In the genomic region with DNA sequence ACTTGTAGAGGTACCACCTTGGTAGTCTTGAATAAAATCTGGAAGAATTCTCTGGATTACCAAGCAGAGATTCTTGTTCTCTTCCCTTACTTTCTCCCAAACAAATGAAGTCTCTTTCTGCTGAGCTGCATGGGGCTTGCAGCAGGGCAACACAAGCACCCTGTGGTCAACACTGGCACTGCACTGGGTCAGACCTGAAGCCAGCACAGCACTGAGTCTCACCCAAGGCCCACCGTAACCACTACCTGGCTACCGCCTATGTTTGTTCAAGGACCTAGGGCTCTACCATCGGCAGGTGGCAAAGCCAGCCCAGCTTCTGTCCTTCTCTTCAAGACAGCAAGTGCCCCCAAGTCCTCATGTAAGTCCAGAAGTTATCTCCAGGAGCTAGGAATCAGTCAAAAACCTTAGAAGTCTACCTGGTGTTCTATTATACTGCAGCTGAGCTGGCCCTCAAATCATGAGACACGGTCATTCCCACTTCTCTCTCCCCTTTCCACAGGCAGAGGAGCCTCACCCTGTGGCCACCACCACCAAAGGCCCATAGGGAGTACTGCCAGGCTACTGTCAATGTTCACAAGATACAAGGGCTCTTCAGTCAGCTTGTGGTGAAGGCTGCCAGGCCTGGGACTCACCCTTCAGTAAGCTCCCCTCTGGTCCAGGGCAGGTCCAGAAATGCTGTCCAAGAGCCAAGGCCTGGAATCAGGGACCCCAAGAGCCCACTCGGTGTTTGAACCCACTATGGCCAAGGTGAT, we compare ENCODE assay signal across 1 cellular context.
TF ChIP-seq lines count a peak whose summit lies in the region.

No MANE protein-coding gene starts in this region.

TF ChIP-seq in HepG2, 621 proteins besides CTCF, POLR2A, EP300 and RAD21 (continued from another document and continues in another):
- TF ChIP-seq NFAT5 (CRISPR knock-in tag; IDR thresholded peaks at IDR 0.05) (no peak), ZNF17 (CRISPR knock-in tag; IDR thresholded peaks at IDR 0.05) (no peak), ZNF44 (CRISPR knock-in tag; IDR thresholded peaks at IDR 0.05) (no peak), HOXA7 (CRISPR knock-in tag; IDR thresholded peaks at IDR 0.05) (no peak), ATF7 (IDR thresholded peaks at IDR 0.05) (no peak), ATF7 (CRISPR knock-in tag; IDR thresholded peaks at IDR 0.05) (no peak), ATF2 (CRISPR knock-in tag; IDR thresholded peaks at IDR 0.05) (no peak), ZNF569 (CRISPR knock-in tag; IDR thresholded peaks at IDR 0.05; ENCODE audit: borderline replicate concordance) (no peak), KDM1A (CRISPR knock-in tag; IDR thresholded peaks at IDR 0.05) (no peak), ZSCAN31 (CRISPR knock-in tag; IDR thresholded peaks at IDR 0.05; ENCODE audit: low read depth) (0 out of 2 replicates have a peak, but pooled peaks have one; percentile 32), KLF13 (CRISPR knock-in tag; IDR thresholded peaks at IDR 0.05) (no peak), YY1 (IDR thresholded peaks at IDR 0.05; ENCODE audit: insufficient read depth, insufficient replicate concordance, low read depth, low read length) (no peak), ZNF292 (CRISPR knock-in tag; IDR thresholded peaks at IDR 0.05; ENCODE audit: borderline replicate concordance, low read depth) (peak; percentile 49; the same call in 1 of the 2 replicates), CBX5 (CRISPR knock-in tag; IDR thresholded peaks at IDR 0.05; ENCODE audit: borderline replicate concordance) (peak; percentile 45; the same call in 1 of the 2 replicates), MTA3 (CRISPR knock-in tag; IDR thresholded peaks at IDR 0.05) (no peak), BORCS8-MEF2B (CRISPR knock-in tag; IDR thresholded peaks at IDR 0.05) (no peak), TBX2 (CRISPR knock-in tag; IDR thresholded peaks at IDR 0.05; ENCODE audit: borderline replicate concordance) (0 out of 2 replicates have a peak, but pooled peaks have one; percentile 18), PPARG (CRISPR knock-in tag; conservative IDR thresholded peaks at IDR 0.05) (no peak), ZNF501 (CRISPR knock-in tag; IDR thresholded peaks at IDR 0.05) (no peak; the same call in 1 of the 2 replicates), XRCC5 (optimal IDR thresholded peaks at IDR 0.05; ENCODE audit: low read length) (no peak), SMARCC2 (IDR thresholded peaks at IDR 0.05) (no peak), KDM4B (CRISPR knock-in tag; IDR thresholded peaks at IDR 0.05) (no peak), ELF3 (CRISPR knock-in tag; IDR thresholded peaks at IDR 0.05) (0 out of 2 replicates have a peak, but pooled peaks have one; percentile 18), ZNF703 (CRISPR knock-in tag; IDR thresholded peaks at IDR 0.05; ENCODE audit: borderline replicate concordance) (no peak), ARID3A (IDR thresholded peaks at IDR 0.05; ENCODE audit: low read depth, low read length) (no peak), ZNF773 (CRISPR knock-in tag; IDR thresholded peaks at IDR 0.05; ENCODE audit: borderline replicate concordance) (no peak), ZBTB7B (CRISPR knock-in tag; IDR thresholded peaks at IDR 0.05) (no peak), ATRX (CRISPR knock-in tag; IDR thresholded peaks at IDR 0.05; ENCODE audit: borderline replicate concordance) (no peak), HNRNPK (IDR thresholded peaks at IDR 0.05; ENCODE audit: low read depth, low read length, poor library complexity, severe bottlenecking) (no peak)
- TF ChIP-seq, protein P1, sequence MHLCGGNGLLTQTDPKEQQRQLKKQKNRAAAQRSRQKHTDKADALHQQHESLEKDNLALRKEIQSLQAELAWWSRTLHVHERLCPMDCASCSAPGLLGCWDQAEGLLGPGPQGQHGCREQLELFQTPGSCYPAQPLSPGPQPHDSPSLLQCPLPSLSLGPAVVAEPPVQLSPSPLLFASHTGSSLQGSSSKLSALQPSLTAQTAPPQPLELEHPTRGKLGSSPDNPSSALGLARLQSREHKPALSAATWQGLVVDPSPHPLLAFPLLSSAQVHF (CRISPR knock-in tag; IDR thresholded peaks at IDR 0.05) = no peak
- TF ChIP-seq, protein P2, sequence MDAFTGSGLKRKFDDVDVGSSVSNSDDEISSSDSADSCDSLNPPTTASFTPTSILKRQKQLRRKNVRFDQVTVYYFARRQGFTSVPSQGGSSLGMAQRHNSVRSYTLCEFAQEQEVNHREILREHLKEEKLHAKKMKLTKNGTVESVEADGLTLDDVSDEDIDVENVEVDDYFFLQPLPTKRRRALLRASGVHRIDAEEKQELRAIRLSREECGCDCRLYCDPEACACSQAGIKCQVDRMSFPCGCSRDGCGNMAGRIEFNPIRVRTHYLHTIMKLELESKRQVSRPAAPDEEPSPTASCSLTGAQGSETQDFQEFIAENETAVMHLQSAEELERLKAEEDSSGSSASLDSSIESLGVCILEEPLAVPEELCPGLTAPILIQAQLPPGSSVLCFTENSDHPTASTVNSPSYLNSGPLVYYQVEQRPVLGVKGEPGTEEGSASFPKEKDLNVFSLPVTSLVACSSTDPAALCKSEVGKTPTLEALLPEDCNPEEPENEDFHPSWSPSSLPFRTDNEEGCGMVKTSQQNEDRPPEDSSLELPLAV (CRISPR knock-in tag; conservative IDR thresholded peaks at IDR 0.05; ENCODE audit: low read depth) = no peak
- TF ChIP-seq, protein P3, sequence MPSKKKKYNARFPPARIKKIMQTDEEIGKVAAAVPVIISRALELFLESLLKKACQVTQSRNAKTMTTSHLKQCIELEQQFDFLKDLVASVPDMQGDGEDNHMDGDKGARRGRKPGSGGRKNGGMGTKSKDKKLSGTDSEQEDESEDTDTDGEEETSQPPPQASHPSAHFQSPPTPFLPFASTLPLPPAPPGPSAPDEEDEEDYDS (CRISPR knock-in tag; IDR thresholded peaks at IDR 0.05) = no peak
- TF ChIP-seq, protein P4, sequence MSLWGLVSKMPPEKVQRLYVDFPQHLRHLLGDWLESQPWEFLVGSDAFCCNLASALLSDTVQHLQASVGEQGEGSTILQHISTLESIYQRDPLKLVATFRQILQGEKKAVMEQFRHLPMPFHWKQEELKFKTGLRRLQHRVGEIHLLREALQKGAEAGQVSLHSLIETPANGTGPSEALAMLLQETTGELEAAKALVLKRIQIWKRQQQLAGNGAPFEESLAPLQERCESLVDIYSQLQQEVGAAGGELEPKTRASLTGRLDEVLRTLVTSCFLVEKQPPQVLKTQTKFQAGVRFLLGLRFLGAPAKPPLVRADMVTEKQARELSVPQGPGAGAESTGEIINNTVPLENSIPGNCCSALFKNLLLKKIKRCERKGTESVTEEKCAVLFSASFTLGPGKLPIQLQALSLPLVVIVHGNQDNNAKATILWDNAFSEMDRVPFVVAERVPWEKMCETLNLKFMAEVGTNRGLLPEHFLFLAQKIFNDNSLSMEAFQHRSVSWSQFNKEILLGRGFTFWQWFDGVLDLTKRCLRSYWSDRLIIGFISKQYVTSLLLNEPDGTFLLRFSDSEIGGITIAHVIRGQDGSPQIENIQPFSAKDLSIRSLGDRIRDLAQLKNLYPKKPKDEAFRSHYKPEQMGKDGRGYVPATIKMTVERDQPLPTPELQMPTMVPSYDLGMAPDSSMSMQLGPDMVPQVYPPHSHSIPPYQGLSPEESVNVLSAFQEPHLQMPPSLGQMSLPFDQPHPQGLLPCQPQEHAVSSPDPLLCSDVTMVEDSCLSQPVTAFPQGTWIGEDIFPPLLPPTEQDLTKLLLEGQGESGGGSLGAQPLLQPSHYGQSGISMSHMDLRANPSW (CRISPR knock-in tag; IDR thresholded peaks at IDR 0.05; ENCODE audit: borderline replicate concordance) = no peak
- TF ChIP-seq, protein P5, sequence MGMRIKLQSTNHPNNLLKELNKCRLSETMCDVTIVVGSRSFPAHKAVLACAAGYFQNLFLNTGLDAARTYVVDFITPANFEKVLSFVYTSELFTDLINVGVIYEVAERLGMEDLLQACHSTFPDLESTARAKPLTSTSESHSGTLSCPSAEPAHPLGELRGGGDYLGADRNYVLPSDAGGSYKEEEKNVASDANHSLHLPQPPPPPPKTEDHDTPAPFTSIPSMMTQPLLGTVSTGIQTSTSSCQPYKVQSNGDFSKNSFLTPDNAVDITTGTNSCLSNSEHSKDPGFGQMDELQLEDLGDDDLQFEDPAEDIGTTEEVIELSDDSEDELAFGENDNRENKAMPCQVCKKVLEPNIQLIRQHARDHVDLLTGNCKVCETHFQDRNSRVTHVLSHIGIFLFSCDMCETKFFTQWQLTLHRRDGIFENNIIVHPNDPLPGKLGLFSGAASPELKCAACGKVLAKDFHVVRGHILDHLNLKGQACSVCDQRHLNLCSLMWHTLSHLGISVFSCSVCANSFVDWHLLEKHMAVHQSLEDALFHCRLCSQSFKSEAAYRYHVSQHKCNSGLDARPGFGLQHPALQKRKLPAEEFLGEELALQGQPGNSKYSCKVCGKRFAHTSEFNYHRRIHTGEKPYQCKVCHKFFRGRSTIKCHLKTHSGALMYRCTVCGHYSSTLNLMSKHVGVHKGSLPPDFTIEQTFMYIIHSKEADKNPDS (CRISPR knock-in tag; IDR thresholded peaks at IDR 0.05) = no peak
- TF ChIP-seq, protein P6, sequence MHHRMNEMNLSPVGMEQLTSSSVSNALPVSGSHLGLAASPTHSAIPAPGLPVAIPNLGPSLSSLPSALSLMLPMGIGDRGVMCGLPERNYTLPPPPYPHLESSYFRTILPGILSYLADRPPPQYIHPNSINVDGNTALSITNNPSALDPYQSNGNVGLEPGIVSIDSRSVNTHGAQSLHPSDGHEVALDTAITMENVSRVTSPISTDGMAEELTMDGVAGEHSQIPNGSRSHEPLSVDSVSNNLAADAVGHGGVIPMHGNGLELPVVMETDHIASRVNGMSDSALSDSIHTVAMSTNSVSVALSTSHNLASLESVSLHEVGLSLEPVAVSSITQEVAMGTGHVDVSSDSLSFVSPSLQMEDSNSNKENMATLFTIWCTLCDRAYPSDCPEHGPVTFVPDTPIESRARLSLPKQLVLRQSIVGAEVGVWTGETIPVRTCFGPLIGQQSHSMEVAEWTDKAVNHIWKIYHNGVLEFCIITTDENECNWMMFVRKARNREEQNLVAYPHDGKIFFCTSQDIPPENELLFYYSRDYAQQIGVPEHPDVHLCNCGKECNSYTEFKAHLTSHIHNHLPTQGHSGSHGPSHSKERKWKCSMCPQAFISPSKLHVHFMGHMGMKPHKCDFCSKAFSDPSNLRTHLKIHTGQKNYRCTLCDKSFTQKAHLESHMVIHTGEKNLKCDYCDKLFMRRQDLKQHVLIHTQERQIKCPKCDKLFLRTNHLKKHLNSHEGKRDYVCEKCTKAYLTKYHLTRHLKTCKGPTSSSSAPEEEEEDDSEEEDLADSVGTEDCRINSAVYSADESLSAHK (CRISPR knock-in tag; IDR thresholded peaks at IDR 0.05; ENCODE audit: borderline replicate concordance) = no peak
- TF ChIP-seq, protein P7, sequence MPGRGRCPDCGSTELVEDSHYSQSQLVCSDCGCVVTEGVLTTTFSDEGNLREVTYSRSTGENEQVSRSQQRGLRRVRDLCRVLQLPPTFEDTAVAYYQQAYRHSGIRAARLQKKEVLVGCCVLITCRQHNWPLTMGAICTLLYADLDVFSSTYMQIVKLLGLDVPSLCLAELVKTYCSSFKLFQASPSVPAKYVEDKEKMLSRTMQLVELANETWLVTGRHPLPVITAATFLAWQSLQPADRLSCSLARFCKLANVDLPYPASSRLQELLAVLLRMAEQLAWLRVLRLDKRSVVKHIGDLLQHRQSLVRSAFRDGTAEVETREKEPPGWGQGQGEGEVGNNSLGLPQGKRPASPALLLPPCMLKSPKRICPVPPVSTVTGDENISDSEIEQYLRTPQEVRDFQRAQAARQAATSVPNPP (CRISPR knock-in tag; IDR thresholded peaks at IDR 0.05) = no peak
